ENCODE assay signal across 1 cellular context in genomic region chr16:86464044-86464443, GRCh38.
TF ChIP-seq lines count a peak whose summit lies in the region.

No MANE protein-coding gene starts in this region.

TF ChIP-seq in K562, 482 proteins besides CTCF, POLR2A, EP300 and RAD21 (continued from another document):
- TF ChIP-seq ZNF398 (CRISPR knock-in tag; IDR thresholded peaks at IDR 0.05) (no peak), FOXA3 (CRISPR knock-in tag; conservative IDR thresholded peaks at IDR 0.05 in 1 of 2, IDR thresholded peaks at IDR 0.05 in 1 of 2) (no peak), LEF1 (IDR thresholded peaks at IDR 0.05) (no peak), TCFL5 (CRISPR knock-in tag; conservative IDR thresholded peaks at IDR 0.05) (no peak), TGIF2 (CRISPR knock-in tag; IDR thresholded peaks at IDR 0.05) (no peak)
